ENCODE assay signal across 2 cellular contexts in genomic region chr9:123642291-123643278, GRCh38.
TF ChIP-seq lines count a peak whose summit lies in the region.

No MANE protein-coding gene starts in this region.

TF ChIP-seq in H1, 55 proteins besides CTCF, POLR2A, EP300 and RAD21 (continued from another document):
- no peak for TF ChIP-seq CHD1 (IDR thresholded peaks at IDR 0.05; ENCODE audit: low read depth, low read length)
- TF ChIP-seq CHD2 (IDR thresholded peaks at IDR 0.05; ENCODE audit: low read length) = no peak
- no peak for TF ChIP-seq RFX5 (IDR thresholded peaks at IDR 0.05; ENCODE audit: borderline replicate concordance, low read depth, low read length)
- no peak for TF ChIP-seq HDAC6 (IDR thresholded peaks at IDR 0.05; ENCODE audit: low read depth, low read length)
- no peak for TF ChIP-seq E2F6 (IDR thresholded peaks at IDR 0.05)
- no peak for TF ChIP-seq MAFK (IDR thresholded peaks at IDR 0.05; ENCODE audit: low read depth, low read length)
- no peak for TF ChIP-seq CEBPB (IDR thresholded peaks at IDR 0.05; ENCODE audit: low read depth, low read length)
- no peak for TF ChIP-seq RXRA (IDR thresholded peaks at IDR 0.05; ENCODE audit: insufficient read depth, low read depth, low read length)

TF ChIP-seq in GM23338, 12 proteins besides CTCF, POLR2A, EP300 and RAD21 (continued from another document):
- TF ChIP-seq CREB1 (CRISPR knock-in tag; IDR thresholded peaks at IDR 0.05; ENCODE audit: low read depth) (no peak), ETS1 (IDR thresholded peaks at IDR 0.05) (no peak), EZH2phosphoT487 (IDR thresholded peaks at IDR 0.05; ENCODE audit: unreplicated experiment) (no peak), EZH2 (IDR thresholded peaks at IDR 0.05; ENCODE audit: low read depth, unreplicated experiment) (no peak), NANOG (IDR thresholded peaks at IDR 0.05; ENCODE audit: borderline replicate concordance) (no peak), ZNF462 (CRISPR knock-in tag; IDR thresholded peaks at IDR 0.05) (no peak), ZNF331 (CRISPR knock-in tag; IDR thresholded peaks at IDR 0.05; ENCODE audit: low read depth) (no peak)
